ENCODE assay signal across 13 cellular contexts in genomic region chr10:132862485-132863420, GRCh38.
DNase-seq lines count a peak whose midpoint lies in the region; ATAC-seq and TF ChIP-seq lines count a peak whose summit lies in the region.
"Had no signal": no experiment of that assay in that cellular context is flagged by ENCODE, and none has a peak within 500 bp of the region (broad histone marks: within the 10 kb centered on the region; RNA-seq: fewer than 3 reads in every experiment).

No MANE protein-coding gene starts in this region.

- no peak overlapping the region for H2BK5ac ChIP-seq in trophoblast cell (ENCODE audit: low read depth, low read length, poor library complexity)

- H3K27ac Mint-ChIP-seq in activated CD8-positive, alpha-beta memory T cell treated with anti-CD3 and anti-CD28 coated beads, Interleukin-2, amount 10 ng/mL, durations not matched to agents 7 days and 5 days, result no peak overlapping the region

- H4K8ac ChIP-seq in trophoblast cell (ENCODE audit: low read depth, low read length), result no peak overlapping the region

- CTCF ChIA-PET in activated CD8-positive, alpha-beta memory T cell treated with anti-CD3 and anti-CD28 coated beads, Interleukin-2, amount 10 ng/mL, durations not matched to agents 7 days and 5 days (lab: Charles Lee), result no interaction called here

- H3K36me3 Mint-ChIP-seq in activated CD8-positive, alpha-beta memory T cell treated with anti-CD3 and anti-CD28 coated beads, Interleukin-2, amount 10 ng/mL, durations not matched to agents 7 days and 5 days, result no peaks in the 10 kb centered on the region

- ATAC-seq in activated CD8-positive, alpha-beta memory T cell treated with anti-CD3 and anti-CD28 coated beads, Interleukin-2, amount 10 ng/mL, durations not matched to agents 7 days and 5 days, result no peak
- ATAC-seq: esophagus mucosa, heart left ventricle had no signal

- no peak overlapping the region for H2BK120ac ChIP-seq in trophoblast cell (ENCODE audit: insufficient read depth, low read length, poor library complexity)

- H3K9ac ChIP-seq in trophoblast cell (ENCODE audit: low read length), result no peak overlapping the region

- no peak overlapping the region for H3K4me3 Mint-ChIP-seq in activated CD8-positive, alpha-beta memory T cell treated with anti-CD3 and anti-CD28 coated beads, Interleukin-2, amount 10 ng/mL, durations not matched to agents 7 days and 5 days

- H3K4me2 ChIP-seq in trophoblast cell (ENCODE audit: low read length), result no peak overlapping the region

- WGBS in trophoblast cell (ENCODE audit: extremely low coverage, insufficient coverage, insufficient read length), result no CpG with 5 or more reads among the region's 34 CpGs

- no peaks in the 10 kb centered on the region for H3K4me1 Mint-ChIP-seq in activated CD8-positive, alpha-beta memory T cell treated with anti-CD3 and anti-CD28 coated beads, Interleukin-2, amount 10 ng/mL, durations not matched to agents 7 days and 5 days

- H4K91ac ChIP-seq in trophoblast cell (ENCODE audit: low read depth, low read length), result no peak overlapping the region

- no peak overlapping the region for H3K23ac ChIP-seq in trophoblast cell (ENCODE audit: low read length)

- H2AFZ ChIP-seq in trophoblast cell (ENCODE audit: insufficient read depth, low read length, poor library complexity), result no peak overlapping the region

- H3K9me3 ChIP-seq in left ventricle myocardium inferior (replicated peaks), result no peaks in the 10 kb centered on the region
- H3K9me3 ChIP-seq in trophoblast cell (ENCODE audit: insufficient read depth, low read depth, low read length), result peaks cover 5% of the 10 kb centered on the region
- H3K9me3 ChIP-seq: heart left ventricle had no signal

- H3K14ac ChIP-seq in trophoblast cell (ENCODE audit: low read length), result no peak overlapping the region

- no peak for TF ChIP-seq CTCF in left ventricle myocardium inferior (IDR thresholded peaks at IDR 0.05; ENCODE audit: borderline replicate concordance)
- no peak for TF ChIP-seq CTCF in GM10266 (IDR thresholded peaks at IDR 0.05; ENCODE audit: control insufficient read depth, insufficient read depth, low read depth, missing control alignments)

- H3K79me1 ChIP-seq in trophoblast cell (ENCODE audit: low read length), result no peaks in the 10 kb centered on the region

- H2BK12ac ChIP-seq in trophoblast cell (ENCODE audit: low read length), result no peak overlapping the region

- intact Hi-C loops in left ventricle myocardium inferior (cut with micrococcal nuclease), result no loop called here

- no peak overlapping the region for H2AK5ac ChIP-seq in trophoblast cell (ENCODE audit: low read length)

- no peak overlapping the region for H3K4me3 ChIP-seq in left ventricle myocardium inferior
- no peak overlapping the region for H3K4me3 ChIP-seq in trophoblast cell (ENCODE audit: low read depth, low read length)
- H3K4me3 ChIP-seq: heart left ventricle had no signal

- H3K9me3 Mint-ChIP-seq in activated CD8-positive, alpha-beta memory T cell treated with anti-CD3 and anti-CD28 coated beads, Interleukin-2, amount 10 ng/mL, durations not matched to agents 7 days and 5 days (ENCODE audit: low read depth), result no peaks in the 10 kb centered on the region

- H3K27me3 Mint-ChIP-seq in activated CD8-positive, alpha-beta memory T cell treated with anti-CD3 and anti-CD28 coated beads, Interleukin-2, amount 10 ng/mL, durations not matched to agents 7 days and 5 days, result peaks cover 2% of the 10 kb centered on the region

- peak; percentile 1 for DNase-seq in activated CD8-positive, alpha-beta memory T cell treated with anti-CD3 and anti-CD28 coated beads, Interleukin-2, amount 50 U/mL, for 4 hours
- no peak for DNase-seq in activated CD8-positive, alpha-beta memory T cell treated with anti-CD3 and anti-CD28 coated beads, Interleukin-2, amount 10 ng/mL, durations not matched to agents 7 days and 5 days
- peak; percentile 31 for DNase-seq in KBM-7
- peak; percentile 13 for DNase-seq in left ventricle myocardium inferior
- DNase-seq in retina, result peak; percentile 53
- no peak for DNase-seq in trophoblast cell
- DNase-seq in NCI-H524 (lab: John Stamatoyannopoulos, UW), result no peak
- no peak for DNase-seq in GM10266 (ENCODE audit: extremely low spot score)
- DNase-seq: activated CD4-positive, CD25-positive, alpha-beta regulatory T cell; NK-92 treated with Interleukin-12 subunit alpha and Interleukin-12 subunit beta, amount 100 ng/mL, for 24 hours; occipital lobe had no signal

- H3K27me3 ChIP-seq in left ventricle myocardium inferior (ENCODE audit: low read depth) (peaks cover 74% of the 10 kb centered on the region), trophoblast cell (ENCODE audit: insufficient read depth, low read length) (no peaks in the 10 kb centered on the region)

- H3K4ac ChIP-seq in trophoblast cell (ENCODE audit: low read depth, low read length), result no peak overlapping the region

- H3K4me1 ChIP-seq in left ventricle myocardium inferior (no peaks in the 10 kb centered on the region), trophoblast cell (ENCODE audit: control insufficient read depth in 1 of 2, insufficient read depth in 2 of 2, low read length in 2 of 2) (peaks cover 0 to 2% of the 10 kb centered on the region in 2 experiments)
- H3K4me1 ChIP-seq: heart left ventricle had no signal

- H3K27ac ChIP-seq in left ventricle myocardium inferior (replicated peaks) (no peak overlapping the region), trophoblast cell (ENCODE audit: low read depth, low read length) (no peak overlapping the region)
- H3K27ac ChIP-seq: heart left ventricle had no signal

- no peak overlapping the region for H3K18ac ChIP-seq in trophoblast cell (ENCODE audit: low read length)

- in situ Hi-C loops in KBM-7 (cut with MboI; ENCODE audit: low pct_unique_long_range_greater_than_20kb, low sequenced_read_pairs), result no loop called here

- H3K36me3 ChIP-seq in left ventricle myocardium inferior, result no peaks in the 10 kb centered on the region
- no peaks in the 10 kb centered on the region for H3K36me3 ChIP-seq in trophoblast cell (ENCODE audit: control insufficient read depth in 1 of 2, insufficient read depth in 2 of 2, low read length in 2 of 2)
- H3K36me3 ChIP-seq: heart left ventricle had no signal

- no peak overlapping the region for H4K12ac ChIP-seq in trophoblast cell (ENCODE audit: low read depth, low read length)

- H3K79me2 ChIP-seq in trophoblast cell (ENCODE audit: control insufficient read depth, insufficient read depth, low read length, poor library complexity), result no peaks in the 10 kb centered on the region

Comparison
In these comparisons a context has a peak if more than half of its experiments do, and no peak if none do; other contexts are left out.
1. DNase-seq: peak in activated CD8-positive, alpha-beta memory T cell treated with anti-CD3 and anti-CD28 coated beads, Interleukin-2, amount 50 U/mL, for 4 hours (single experiment), KBM-7 (single experiment), left ventricle myocardium inferior (single experiment) and retina (single experiment); none in activated CD8-positive, alpha-beta memory T cell treated with anti-CD3 and anti-CD28 coated beads, Interleukin-2, amount 10 ng/mL, durations not matched to agents 7 days and 5 days (single experiment), trophoblast cell (0 of 2), NCI-H524 (0 of 2) and GM10266 (single experiment).